8 cellular contexts compared by ENCODE assay signal in genomic region chr11:68843703-68844312, GRCh38. TPM values are rescaled to one million over a fixed set of nuclear protein-coding genes. Genes with fewer than 3 reads are reported as not detected.
DNase-seq lines count a peak whose midpoint lies in the region; ATAC-seq and TF ChIP-seq lines count a peak whose summit lies in the region.

No MANE protein-coding gene starts in this region.

- CTCF ChIA-PET in Caco-2 (lab: Charles Lee) (interaction anchor here (0.5 to 1.7 kb wide), 12 partner anchors 9 to 228 kb away, joined by 3 to 10 read pairs (median 3); partner anchors contain the start of gene TPCN2), MCF 10A (lab: Yijun Ruan, JAX) (interaction anchor here (0.5 to 1.7 kb wide), 18 partner anchors 9 to 390 kb away, joined by 3 to 5 read pairs (median 3); no protein-coding TSS in a partner anchor)

- H3K4me3 ChIP-seq in Caco-2 (ENCODE audit: low read depth, low read length), result peak overlapping the region; percentile 34
- peak overlapping the region; percentile 7 to 96 (median 45) for H3K4me3 ChIP-seq in liver (ENCODE audit: low read depth in 1 of 3, low read length in 3 of 3)

- WGBS in liver, result 2% methylated on average over 54 of the region's 54 CpGs

- no peak overlapping the region for H3K27ac Mint-ChIP-seq in Caco-2 (ENCODE audit: unreplicated experiment)
- no peak overlapping the region for H3K27ac Mint-ChIP-seq in MCF 10A (ENCODE audit: low read depth, unreplicated experiment)

- intact Hi-C loops in Caco-2 (cut with micrococcal nuclease; ENCODE audit: unreplicated experiment) (loop anchor here (2.0 to 5.0 kb wide), 3 partner anchors 25 to 211 kb away; partner anchors contain the start of gene TESMIN), MCF 10A (cut with micrococcal nuclease) (loop anchor here (1.0 to 10.0 kb wide), 2 partner anchors 212 to 241 kb away; no protein-coding TSS in a partner anchor)

- H3K27me3 Mint-ChIP-seq in Caco-2 (ENCODE audit: insufficient read depth, unreplicated experiment) (peaks cover 11% of the 10 kb centered on the region), MCF 10A (ENCODE audit: insufficient read depth, unreplicated experiment) (no peaks in the 10 kb centered on the region)

- peak overlapping the region; percentile 96 to 98 for H3K27ac ChIP-seq in liver (ENCODE audit: low read depth in 1 of 2, low read length in 2 of 2)

- H3K4me1 Mint-ChIP-seq in Caco-2 (ENCODE audit: low read depth, unreplicated experiment) (peaks cover 29% of the 10 kb centered on the region), MCF 10A (ENCODE audit: insufficient read depth, unreplicated experiment) (peaks cover 5% of the 10 kb centered on the region)

- H3K4me1 ChIP-seq in Caco-2 (peaks cover 30% of the 10 kb centered on the region), liver (ENCODE audit: control insufficient read depth in 4 of 4, insufficient read depth in 4 of 4, low read length in 3 of 4) (peaks cover 16 to 72% (median 48%) of the 10 kb centered on the region in 4 donors)

- H3K36me3 Mint-ChIP-seq in Caco-2 (ENCODE audit: insufficient read depth, unreplicated experiment) (peaks cover 16% of the 10 kb centered on the region), MCF 10A (ENCODE audit: insufficient read depth, unreplicated experiment) (no peaks in the 10 kb centered on the region)

- DNase-seq in Caco-2 (peak; percentile 91 to 95), MV-4-11 (lab: John Stamatoyannopoulos, UW) (peak; percentile 67), UCSD-AML1 (lab: John Stamatoyannopoulos, UW; ENCODE audit: unreplicated experiment) (peak; percentile 82), MCF 10A (ENCODE audit: unreplicated experiment) (peak; percentile 80), cerebellar nuclear complex (lab: John Stamatoyannopoulos, UW) (no peak)
- DNase-seq in stimulated activated CD8-positive, alpha-beta memory T cell treated with anti-CD3 and anti-CD28 coated beads, Interleukin-15, amount 100 ng/mL, for 24 hours (ENCODE audit: low read depth), result peak; percentile 48

- BruUV-seq in Caco-2 (replicated peaks; lab: Mats Ljungman, UMichigan) (no TSS peak), MCF 10A (replicated peaks; lab: Mats Ljungman, UMichigan) (no TSS peak)

- peak; percentile 50 for ATAC-seq in GM21515 (IDR thresholded peaks at IDR 0.05; ENCODE audit: unreplicated experiment)

- H3K4me3 Mint-ChIP-seq in Caco-2 (ENCODE audit: unreplicated experiment) (peak overlapping the region; percentile 75), MCF 10A (ENCODE audit: unreplicated experiment) (peak overlapping the region; percentile 73)

- POLR2A ChIA-PET in Caco-2 (lab: Charles Lee) (no interaction called here), MCF 10A (lab: Yijun Ruan, JAX) (interaction anchor here (1.0 to 2.3 kb wide), 5 partner anchors 9 to 490 kb away, joined by 3 to 9 read pairs (median 4); no protein-coding TSS in a partner anchor)

- H3K27me3 ChIP-seq in Caco-2 (replicated peaks; ENCODE audit: control insufficient read depth, insufficient read depth, low read length) (0 out of 2 replicates have a peak, but pooled peaks cover 1% of the 10 kb centered on the region), liver (ENCODE audit: control insufficient read depth in 4 of 4, insufficient read depth in 4 of 4, low read length in 3 of 4) (no peaks in the 10 kb centered on the region)

- no peaks in the 10 kb centered on the region for H3K36me3 ChIP-seq in Caco-2 (ENCODE audit: control insufficient read depth, insufficient read depth, low read length)
- no peaks in the 10 kb centered on the region for H3K36me3 ChIP-seq in liver (ENCODE audit: control insufficient read depth in 4 of 4, insufficient read depth in 3 of 4, low read depth in 1 of 4, low read length in 3 of 4)

- peak; percentile 71 to 85 for TF ChIP-seq RAD21 in liver (IDR thresholded peaks at IDR 0.05)

- H3K9ac ChIP-seq in liver (ENCODE audit: low read depth in 1 of 2, low read length in 2 of 2), result no peak overlapping the region

- H3K9me3 ChIP-seq in Caco-2 (no peaks in the 10 kb centered on the region), liver (ENCODE audit: control insufficient read depth in 4 of 4, low read length in 3 of 4) (no peaks in the 10 kb centered on the region)

- no peaks in the 10 kb centered on the region for H3K9me3 Mint-ChIP-seq in Caco-2 (ENCODE audit: unreplicated experiment)
- H3K9me3 Mint-ChIP-seq in MCF 10A (ENCODE audit: unreplicated experiment), result no peaks in the 10 kb centered on the region

- TF ChIP-seq CTCF in Caco-2 (IDR thresholded peaks at IDR 0.05; ENCODE audit: insufficient read depth in 1 of 2, low read depth in 1 of 2, low read length in 1 of 2, severe bottlenecking in 1 of 2, unreplicated experiment in 1 of 2) (peak; percentile 93 to 97), MCF 10A (IDR thresholded peaks at IDR 0.05; ENCODE audit: unreplicated experiment) (peak; percentile 55), liver (IDR thresholded peaks at IDR 0.05; ENCODE audit: low read depth, low read length, missing input control) (peak; percentile 56)

TF ChIP-seq in liver, 16 proteins besides CTCF, POLR2A, EP300 and RAD21:
- TF ChIP-seq ZBTB33 (IDR thresholded peaks at IDR 0.05), result no peak
- peak in 1 of 2 donors; percentile 75 for TF ChIP-seq EGR1 (IDR thresholded peaks at IDR 0.05; ENCODE audit: low read depth in 2 of 2)
- TF ChIP-seq ATF3 (IDR thresholded peaks at IDR 0.05), result no peak
- peak; percentile 85 to 90 for TF ChIP-seq RXRA (IDR thresholded peaks at IDR 0.05)
- peak; percentile 79 for TF ChIP-seq MAX (IDR thresholded peaks at IDR 0.05)
- TF ChIP-seq SP1 (IDR thresholded peaks at IDR 0.05), result peak; percentile 93
- peak; percentile 50 for TF ChIP-seq YY1 (IDR thresholded peaks at IDR 0.05)
- no peak for TF ChIP-seq FOXA1 (IDR thresholded peaks at IDR 0.05)
- TF ChIP-seq TAF1 (conservative IDR thresholded peaks at IDR 0.05), result no peak
- peak; percentile 40 for TF ChIP-seq NR2F2 (IDR thresholded peaks at IDR 0.05)
- TF ChIP-seq REST (IDR thresholded peaks at IDR 0.05), result no peak
- TF ChIP-seq JUND (IDR thresholded peaks at IDR 0.05), result no peak
- peak; percentile 72 to 75 for TF ChIP-seq HNF4A (conservative IDR thresholded peaks at IDR 0.05)
- peak in 1 of 2 donors; percentile 60 for TF ChIP-seq GABPA (IDR thresholded peaks at IDR 0.05 in 1 of 2, conservative IDR thresholded peaks at IDR 0.05 in 1 of 2)
- TF ChIP-seq FOXA2 (IDR thresholded peaks at IDR 0.05), result no peak
- no peak for TF ChIP-seq HNF4G (IDR thresholded peaks at IDR 0.05)
TF ChIP-seq in liver: peak in this region for 8.

RNA-seq across cellular contexts. Expression of gene CPT1A, which starts 2.1 kb away (rescaled TPM):
- total RNA-seq in Caco-2 (2022), result 5.7 and 6.3 TPM in 2 replicates
- total RNA-seq in MCF 10A (2022), result 31.8 and 34.0 TPM in 2 replicates
- 100 to 1,000 TPM in 1 of 2 donors, 10 to 100 TPM in 1; 48.0 to 232 TPM for total RNA-seq in liver
- polyA plus RNA-seq in liver, result 10 to 100 TPM; 17.2 to 73.9 TPM

RNA-seq across cellular contexts. Expression of gene MRPL21, which starts 59.8 kb away (rescaled TPM):
- total RNA-seq in Caco-2 (2022) (179 and 195 TPM in 2 replicates), MCF 10A (2022) (80.2 and 96.5 TPM in 2 replicates), liver (10 to 100 TPM; 22.3 to 22.8 TPM)
- 10 to 100 TPM; 48.1 to 76.8 TPM for polyA plus RNA-seq in liver

RNA-seq across cellular contexts. Expression of gene IGHMBP2, which starts 59.9 kb away (rescaled TPM):
- 49.1 and 55.5 TPM in 2 replicates for total RNA-seq in Caco-2 (2022)
- 19.8 and 29.4 TPM in 2 replicates for total RNA-seq in MCF 10A (2022)
- 10 to 100 TPM in 1 of 2 donors, 1 to 10 TPM in 1; 6.1 to 14.0 TPM for total RNA-seq in liver
- polyA plus RNA-seq in liver, result 1 to 10 TPM; 5.7 to 7.8 TPM

Comparison
In these comparisons a context has a peak if more than half of its experiments do, and no peak if none do; other contexts are left out.
1. DNase-seq: peak in Caco-2 (2 of 2), MV-4-11 (single experiment), UCSD-AML1 (single experiment), MCF 10A (single experiment) and stimulated activated CD8-positive, alpha-beta memory T cell treated with anti-CD3 and anti-CD28 coated beads, Interleukin-15, amount 100 ng/mL, for 24 hours (single experiment); none in cerebellar nuclear complex (0 of 2).
2. Peak in every context shown above with its lines, with median percentiles within 50 percentile points of each other: CTCF ChIP-seq.